In genomic region chr10:103941801-103942200, GRCh38 we compare ENCODE assay signal across 20 cellular contexts.
"Had no signal": no experiment of that assay in that cellular context is flagged by ENCODE, and none has a peak within 500 bp of the region (broad histone marks: within the 10 kb centered on the region; RNA-seq: fewer than 3 reads in every experiment).

No MANE protein-coding gene starts in this region.

- H3K4me3 ChIP-seq: body of pancreas, testis, transverse colon had no signal

- H3K4me1 ChIP-seq: body of pancreas, testis, transverse colon had no signal

- ATAC-seq: activated CD8-positive, alpha-beta memory T cell treated with anti-CD3 and anti-CD28 coated beads, Interleukin-2, amount 10 ng/mL, durations not matched to agents 7 days and 5 days; activated CD8-positive, alpha-beta T cell treated with anti-CD3 and anti-CD28 coated beads, Interleukin-2, amount 10 ng/mL, durations not matched to agents 7 days and 5 days; activated T-cell treated with anti-CD3 and anti-CD28 coated beads, Interleukin-2, amount 50 U/mL, for 72 hours; body of pancreas; naive thymus-derived CD4-positive, alpha-beta T cell; right cardiac atrium; T-cell had no signal

- H3K27ac ChIP-seq: body of pancreas, testis, transverse colon had no signal

- H3K9me3 ChIP-seq: body of pancreas, testis, transverse colon had no signal

- H3K36me3 ChIP-seq: transverse colon had no signal

- DNase-seq: activated B cell treated with CpG ODN at 0.5 μM for 24 hours; activated CD8-positive, alpha-beta memory T cell treated with anti-CD3 and anti-CD28 coated beads, Interleukin-2, amount 10 ng/mL, durations not matched to agents 7 days and 5 days; activated CD8-positive, alpha-beta T cell treated with anti-CD3 and anti-CD28 coated beads, Interleukin-2, amount 10 ng/mL, durations not matched to agents 7 days and 5 days; activated naive CD4-positive, alpha-beta T cell treated with Interleukin-2 at 50 U/mL for 16 hours; activated T-cell treated with anti-CD3 and anti-CD28 coated beads, Interleukin-2, amount 50 U/mL, for 72 hours; aorta; body of pancreas; cortex of kidney; head of caudate nucleus; hippocampal formation; midbrain; naive thymus-derived CD4-positive, alpha-beta T cell; nucleus accumbens; posterior cingulate gyrus; right cardiac atrium; stimulated activated CD4-positive, alpha-beta T cell treated with anti-CD3 and anti-CD28 coated beads, Interleukin-2, amount 100 ng/mL, for 48 hours; stimulated activated naive CD4-positive, alpha-beta T cell treated with Interleukin-2 at 50 U/mL for 16 hours; T-cell; testis; transverse colon had no signal

- H3K27me3 ChIP-seq: body of pancreas, testis, transverse colon had no signal
